In the genomic region with DNA sequence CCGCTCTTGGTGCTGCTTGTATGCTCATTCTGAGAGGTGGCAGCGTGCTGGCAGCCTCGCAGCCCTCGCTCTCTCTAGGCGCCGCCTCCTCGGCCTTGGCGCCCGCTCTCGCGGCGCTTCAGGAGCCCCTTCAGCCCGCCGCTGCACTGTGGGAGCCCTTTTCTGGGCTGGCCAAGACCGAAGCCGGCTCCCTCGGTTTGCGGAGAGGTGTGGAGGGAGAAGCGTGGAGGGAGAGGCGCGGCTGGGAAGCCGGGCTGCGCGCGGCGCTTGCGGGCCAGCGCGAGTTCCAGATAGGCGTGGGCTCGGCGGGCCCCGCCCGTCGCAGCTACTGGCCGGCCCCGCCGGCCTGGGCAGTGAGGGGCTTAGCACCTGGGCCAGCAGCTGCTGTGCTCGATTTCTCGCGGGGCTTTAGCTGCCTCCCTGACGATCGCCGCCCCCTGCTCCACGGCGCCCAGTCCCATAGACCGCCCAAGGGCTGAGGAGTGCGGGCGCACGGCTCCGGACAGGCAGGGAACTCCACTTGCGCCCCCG, we compare ENCODE assay signal across 7 cellular contexts. TPM values are rescaled to one million over a fixed set of nuclear protein-coding genes. Genes with fewer than 3 reads are reported as not detected.
DNase-seq lines count a peak whose midpoint lies in the region; ATAC-seq and TF ChIP-seq lines count a peak whose summit lies in the region.

No MANE protein-coding gene starts in this region.

- CTCF ChIA-PET in T-cell (lab: Charles Lee) = interaction anchor here in 1 of 2 donors (1.0 to 1.4 kb wide), 2 partner anchors 11 to 12 kb away, joined by 3 read pairs; no protein-coding TSS in a partner anchor

- POLR2A ChIA-PET in T-cell (lab: Charles Lee) = interaction anchor here in 1 of 2 donors (0.5 kb wide), 1 partner anchor 293 kb away, joined by 3 read pairs; no protein-coding TSS in a partner anchor

- no peaks in the 10 kb centered on the region for H3K36me3 Mint-ChIP-seq in T-cell

- peak overlapping the region; percentile 39 for H3K27ac ChIP-seq in GM23248
- H3K27ac ChIP-seq in effector memory CD4-positive, alpha-beta T cell (ENCODE audit: insufficient read depth, low read length, poor library complexity, severe bottlenecking) = no peak overlapping the region
- H3K27ac ChIP-seq in mucosa of rectum (ENCODE audit: low read depth in 2 of 2, low read length in 2 of 2) = no peak overlapping the region
- H3K27ac ChIP-seq in upper lobe of left lung = peak overlapping the region in 1 of 4 donors; percentile 67

- H4K20me1 ChIP-seq in GM23248 (ENCODE audit: insufficient read depth) = no peaks in the 10 kb centered on the region

- peaks cover 9% of the 10 kb centered on the region for H3K4me1 ChIP-seq in GM23248 (ENCODE audit: insufficient read depth)
- peaks cover 3% of the 10 kb centered on the region for H3K4me1 ChIP-seq in effector memory CD4-positive, alpha-beta T cell (ENCODE audit: control insufficient read depth, insufficient read depth, low read length, poor library complexity, severe bottlenecking)
- peaks cover 3 to 5% of the 10 kb centered on the region in 2 donors for H3K4me1 ChIP-seq in mucosa of rectum (ENCODE audit: control insufficient read depth in 2 of 2, insufficient read depth in 2 of 2, low read length in 2 of 2)
- H3K4me1 ChIP-seq in upper lobe of left lung = peaks cover 4 to 25% (median 8%) of the 10 kb centered on the region in 4 donors

- in situ Hi-C loops in GM23248 (cut with MboI) = loop anchor here (5.0 kb wide), 1 partner anchor 418 kb away; no protein-coding TSS in a partner anchor

- H3F3A ChIP-seq in GM23248 (ENCODE audit: insufficient read depth) = peaks cover 20% of the 10 kb centered on the region

- H3K4me3 Mint-ChIP-seq in T-cell = peak overlapping the region; percentile 66 to 69 (median 68)

- H3K9ac ChIP-seq in GM23248 = peak overlapping the region; percentile 76
- H3K9ac ChIP-seq in mucosa of rectum (ENCODE audit: low read depth in 1 of 2, low read length in 2 of 2) = peak overlapping the region in 1 of 2 donors; percentile 48

- peak overlapping the region; percentile 91 for H3K4me2 ChIP-seq in GM23248 (ENCODE audit: unreplicated experiment)

- 3% methylated on average over 36 to 53 of the region's 53 CpGs for WGBS in GM23248 (ENCODE audit: low coverage in 1 of 2, low lambda C conversion rate in 2 of 2, missing lambda C conversion rate in 2 of 2), 2 experiments
- WGBS in upper lobe of left lung, 2 donors = 20 to 37% methylated on average over 19 to 25 of the region's 53 CpGs

- peaks cover 4 to 6% (median 5%) of the 10 kb centered on the region in 3 donors for H3K4me1 Mint-ChIP-seq in T-cell

- H3K79me2 ChIP-seq in GM23248 (ENCODE audit: insufficient read depth) = no peaks in the 10 kb centered on the region

- TF ChIP-seq POLR2A in upper lobe of left lung (IDR thresholded peaks at IDR 0.05) (no peak), GM18505 (IDR thresholded peaks at IDR 0.05; ENCODE audit: borderline replicate concordance, extremely low read depth, insufficient read depth, insufficient read length) (no peak)

- no peak for TF ChIP-seq EP300 in upper lobe of left lung (IDR thresholded peaks at IDR 0.05)

- ATAC-seq in T-cell (replicated peaks in 1 of 4) (peak; percentile 61 to 83 (median 77)), upper lobe of left lung (ENCODE audit: low FRiP score in 2 of 2) (peak; percentile 73 to 89), GM18505 (IDR thresholded peaks at IDR 0.05; ENCODE audit: unreplicated experiment) (no peak), GM18873 (IDR thresholded peaks at IDR 0.05; ENCODE audit: low FRiP score, unreplicated experiment) (no peak)

- H3K9me3 Mint-ChIP-seq in T-cell = peaks cover 2 to 8% (median 4%) of the 10 kb centered on the region in 3 donors

- H2AFZ ChIP-seq in GM23248 = peak overlapping the region; percentile 92

- no peak for TF ChIP-seq CTCF in upper lobe of left lung (IDR thresholded peaks at IDR 0.05)

- H3K27me3 Mint-ChIP-seq in T-cell = peaks cover 5 to 16% of the 10 kb centered on the region in 2 donors

- H3K9me3 ChIP-seq in GM23248 (ENCODE audit: low read depth) (no peaks in the 10 kb centered on the region), mucosa of rectum (ENCODE audit: control insufficient read depth in 2 of 2, low read length in 2 of 2) (peaks cover 6 to 8% of the 10 kb centered on the region in 2 donors), upper lobe of left lung (peaks cover 0 to 11% (median 8%) of the 10 kb centered on the region in 4 donors)
- peaks cover 4% of the 10 kb centered on the region for H3K9me3 ChIP-seq in effector memory CD4-positive, alpha-beta T cell (ENCODE audit: control insufficient read depth, low read length)

- H3K27me3 ChIP-seq in GM23248 (replicated peaks; ENCODE audit: insufficient read depth) (no peaks in the 10 kb centered on the region), mucosa of rectum (ENCODE audit: control insufficient read depth in 2 of 2, insufficient read depth in 2 of 2, low read length in 2 of 2) (no peaks in the 10 kb centered on the region), upper lobe of left lung (no peaks in the 10 kb centered on the region)
- H3K27me3 ChIP-seq in effector memory CD4-positive, alpha-beta T cell (replicated peaks; ENCODE audit: control insufficient read depth, insufficient read depth, low read length, poor library complexity, severe bottlenecking) = peaks cover 5% of the 10 kb centered on the region

- DNase-seq in GM23248 (peak; percentile 75), T-cell (peak in 17 of 34 experiments; percentile 8 to 48 (median 20)), upper lobe of left lung (peak; percentile 39 to 92)
- DNase-seq in effector memory CD4-positive, alpha-beta T cell = no peak

- H3K4me3 ChIP-seq in GM23248 (peak overlapping the region; percentile 89), mucosa of rectum (ENCODE audit: low read length in 2 of 2) (peak overlapping the region; percentile 41 to 46), upper lobe of left lung (peak overlapping the region; percentile 46 to 56 (median 52))
- peak overlapping the region; percentile 53 for H3K4me3 ChIP-seq in effector memory CD4-positive, alpha-beta T cell (ENCODE audit: insufficient read depth, low read depth, low read length, poor library complexity, severe bottlenecking)

- H3K36me3 ChIP-seq in GM23248 (ENCODE audit: low read depth) (no peaks in the 10 kb centered on the region), mucosa of rectum (ENCODE audit: control insufficient read depth in 2 of 2, insufficient read depth in 2 of 2, low read length in 2 of 2) (no peaks in the 10 kb centered on the region), upper lobe of left lung (no peaks in the 10 kb centered on the region)
- no peaks in the 10 kb centered on the region for H3K36me3 ChIP-seq in effector memory CD4-positive, alpha-beta T cell (ENCODE audit: control insufficient read depth, insufficient read depth, low read length)

- H3K27ac Mint-ChIP-seq in T-cell = no peak overlapping the region

- no peaks in the 10 kb centered on the region for H3K9me2 ChIP-seq in GM23248 (ENCODE audit: insufficient read depth)

RNA-seq across cellular contexts. Expression of a gene that starts 19.5 kb away (rescaled TPM):
- 25.4 and 28.4 TPM in 2 replicates for total RNA-seq in GM23248 (2014; rRNA removed; shearing (Covaris generic))
- polyA plus RNA-seq in GM23248 (2016; fragmentation: Nextera tagmentation; extraction: Ambion mirVana) = 14.7 and 15.0 TPM in 2 replicates
- total RNA-seq in T-cell (10 to 100 TPM; 16.1 to 21.8 (median 16.7) TPM), upper lobe of left lung (10 to 100 TPM; 10.5 to 46.1 (median 24.7) TPM)

Comparison
In these comparisons a context has a peak if more than half of its experiments do, and no peak if none do; other contexts are left out.
1. DNase-seq: peak in GM23248 (single experiment) and upper lobe of left lung (2 of 2); none in effector memory CD4-positive, alpha-beta T cell (0 of 3).
2. ATAC-seq: peak in T-cell (4 of 4) and upper lobe of left lung (2 of 2); none in GM18505 (single experiment) and GM18873 (single experiment).
3. Peak in every context shown above with its lines, with median percentiles within 50 percentile points of each other: H3K4me3 ChIP-seq.